ENCODE assay signal across 21 cellular contexts in genomic region chr2:138931284-138932256, GRCh38.
"Had no signal": no experiment of that assay in that cellular context is flagged by ENCODE, and none has a peak within 500 bp of the region (broad histone marks: within the 10 kb centered on the region; RNA-seq: fewer than 3 reads in every experiment).

No MANE protein-coding gene starts in this region.

- H3K27ac ChIP-seq: dorsolateral prefrontal cortex, heart left ventricle, spleen, tibial artery, upper lobe of left lung, uterus had no signal

- H3K9me3 Mint-ChIP-seq: nephron progenitor cell; stimulated activated naive CD8-positive, alpha-beta T cell treated with anti-CD3 and anti-CD28 coated beads, Interleukin-15, Interleukin-2, amounts not matched to agents 100 ng/mL and 50 ng/mL, for 24 hours had no signal

- H3K27ac Mint-ChIP-seq: naive thymus-derived CD4-positive, alpha-beta T cell; nephron progenitor cell; stimulated activated memory B cell treated with anti-CD40 and anti-IgM and Interleukin-4, amounts not matched to agents 10 μg/mL and 1 μg/mL and 100 μg/mL, for 72 hours; stimulated activated naive CD8-positive, alpha-beta T cell treated with anti-CD3 and anti-CD28 coated beads, Interleukin-15, Interleukin-2, amounts not matched to agents 100 ng/mL and 50 ng/mL, for 24 hours had no signal

- DNase-seq: dorsolateral prefrontal cortex; effector CD8-positive, alpha-beta T cell; foreskin melanocyte; hippocampal formation; left colon; left ventricle myocardium superior; mesenchymal stem cell; naive thymus-derived CD4-positive, alpha-beta T cell; nephron progenitor cell; spleen; stimulated activated CD4-positive, alpha-beta T cell treated with anti-CD3 and anti-CD28 coated beads, Interleukin-15, amount 100 ng/mL, for 24 hours; stimulated activated CD4-positive, alpha-beta T cell treated with anti-CD3 and anti-CD28 coated beads, Interleukin-1b, Interleukin-23, amount 100 ng/mL, for 48 hours; stimulated activated CD4-positive, alpha-beta T cell treated with anti-CD3 and anti-CD28 coated beads, Interleukin-4, amount 100 ng/mL, for 24 hours; tibial artery; upper lobe of left lung; uterus had no signal

- H3K36me3 Mint-ChIP-seq: naive thymus-derived CD4-positive, alpha-beta T cell; stimulated activated memory B cell treated with anti-CD40 and anti-IgM and Interleukin-4, amounts not matched to agents 10 μg/mL and 1 μg/mL and 100 μg/mL, for 72 hours had no signal

- H3K27me3 ChIP-seq: dorsolateral prefrontal cortex, heart left ventricle, spleen, tibial artery, upper lobe of left lung, uterus had no signal

- H3K4me1 Mint-ChIP-seq: naive thymus-derived CD4-positive, alpha-beta T cell; nephron progenitor cell; stimulated activated memory B cell treated with anti-CD40 and anti-IgM and Interleukin-4, amounts not matched to agents 10 μg/mL and 1 μg/mL and 100 μg/mL, for 72 hours had no signal

- H3K4me3 ChIP-seq: dorsolateral prefrontal cortex, heart left ventricle, lung, spleen, tibial artery, upper lobe of left lung, uterus had no signal

- H3K4me1 ChIP-seq: heart left ventricle, spleen, tibial artery, upper lobe of left lung, uterus had no signal

- H3K4me3 Mint-ChIP-seq: naive thymus-derived CD4-positive, alpha-beta T cell; nephron progenitor cell; stimulated activated memory B cell treated with anti-CD40 and anti-IgM and Interleukin-4, amounts not matched to agents 10 μg/mL and 1 μg/mL and 100 μg/mL, for 72 hours; stimulated activated naive CD8-positive, alpha-beta T cell treated with anti-CD3 and anti-CD28 coated beads, Interleukin-15, Interleukin-2, amounts not matched to agents 100 ng/mL and 50 ng/mL, for 24 hours had no signal

- H3K27me3 Mint-ChIP-seq: naive thymus-derived CD4-positive, alpha-beta T cell; stimulated activated memory B cell treated with anti-CD40 and anti-IgM and Interleukin-4, amounts not matched to agents 10 μg/mL and 1 μg/mL and 100 μg/mL, for 72 hours; stimulated activated naive CD8-positive, alpha-beta T cell treated with anti-CD3 and anti-CD28 coated beads, Interleukin-15, Interleukin-2, amounts not matched to agents 100 ng/mL and 50 ng/mL, for 24 hours had no signal

- ATAC-seq: heart left ventricle; left colon; left ventricle myocardium superior; naive thymus-derived CD4-positive, alpha-beta T cell; sciatic nerve; stimulated activated memory B cell treated with anti-CD40 and anti-IgM and Interleukin-4, amounts not matched to agents 10 μg/mL and 1 μg/mL and 100 μg/mL, for 72 hours had no signal

- H3K36me3 ChIP-seq: heart left ventricle, spleen, tibial artery, upper lobe of left lung, uterus had no signal
